ENCODE assay signal across 8 cellular contexts in genomic region chr6:135088818-135089809, GRCh38. TPM values are rescaled to one million over a fixed set of nuclear protein-coding genes. Genes with fewer than 3 reads are reported as not detected.
A peak's percentile ranks its signal among the peaks of the same experiment; 100 is the strongest.
DNase-seq lines count a peak whose midpoint lies in the region; ATAC-seq, FAIRE-seq and TF ChIP-seq lines count a peak whose summit lies in the region.

No MANE protein-coding gene starts in this region.

- peak; percentile 89 for FAIRE-seq in GM18507 (lab: Jason Lieb, UNC)

- H3K4me3 ChIP-seq in BLaER1 (no peak overlapping the region), left lung (peak overlapping the region in 1 of 2 donors; percentile 4)

- H3K36me3 ChIP-seq in BLaER1 (no peaks in the 10 kb centered on the region), left lung (no peaks in the 10 kb centered on the region)

- H4K20me1 ChIP-seq in BLaER1: no peaks in the 10 kb centered on the region

- peak; percentile 84 for ATAC-seq in HG02870 (IDR thresholded peaks at IDR 0.05; ENCODE audit: unreplicated experiment)
- peak; percentile 83 for ATAC-seq in left lung
- no peak for ATAC-seq in left colon

- H3K27me3 ChIP-seq in BLaER1: no peaks in the 10 kb centered on the region
- no peaks in the 10 kb centered on the region for H3K27me3 ChIP-seq in left lung

- H3K9ac ChIP-seq in BLaER1: peak overlapping the region; percentile 79; the same call in 1 of the 2 replicates

- peak overlapping the region; percentile 83 for H3K4me2 ChIP-seq in BLaER1

- intact Hi-C loops in left lung (cut with DNase I) (no loop called here), left colon (cut with DNase I, micrococcal nuclease) (no loop called here)

- H3K27ac ChIP-seq in BLaER1 (peak overlapping the region; percentile 91), left lung (no peak overlapping the region)

- H3K4me1 ChIP-seq in BLaER1 (peaks cover 99% of the 10 kb centered on the region), left lung (peaks cover 0 to 10% of the 10 kb centered on the region in 2 donors)

- peak; percentile 26 for TF ChIP-seq CTCF in left lung (IDR thresholded peaks at IDR 0.05)

- peak; percentile 18 for DNase-seq in GM18507 (ENCODE audit: extremely low spot score, insufficient read length, low read depth)
- DNase-seq in NCI-H1694 (lab: John Stamatoyannopoulos, UW): peak; percentile 42
- peak; percentile 33 for DNase-seq in activated naive CD4-positive, alpha-beta T cell treated with anti-CD3 and anti-CD28 coated beads, Interleukin-2, amount 50 U/mL, for 16 hours
- no peak for DNase-seq in left lung
- no peak for DNase-seq in NCI-H1092 treated with DMSO at 0.1 percent for 48 hours (lab: John Stamatoyannopoulos, UW)
- DNase-seq in left colon: no peak

- H3K9me3 ChIP-seq in BLaER1 (peaks cover 3% of the 10 kb centered on the region; the same call in 1 of the 2 replicates), left lung (no peaks in the 10 kb centered on the region)

RNA-seq across cellular contexts. Expression of gene HBS1L, which starts 34.5 kb away (rescaled TPM):
- total RNA-seq in left lung (10 to 100 TPM; 55.1 to 61.2 TPM), left colon (10 to 100 TPM; 48.9 to 50.0 TPM)

Comparison
In these comparisons a context has a peak if more than half of its experiments do, and no peak if none do; other contexts are left out.
1. DNase-seq: peak in GM18507 (single experiment), NCI-H1694 (single experiment) and activated naive CD4-positive, alpha-beta T cell treated with anti-CD3 and anti-CD28 coated beads, Interleukin-2, amount 50 U/mL, for 16 hours (single experiment); none in left lung (0 of 2), NCI-H1092 treated with DMSO at 0.1 percent for 48 hours (single experiment) and left colon (0 of 2).